ENCODE assay signal across 11 cellular contexts in genomic region chr20:11686195-11686594, GRCh38.
"Had no signal": no experiment of that assay in that cellular context is flagged by ENCODE, and none has a peak within 500 bp of the region (broad histone marks: within the 10 kb centered on the region; RNA-seq: fewer than 3 reads in every experiment).

No MANE protein-coding gene starts in this region.

- H3K36me3 Mint-ChIP-seq: activated CD4-positive, alpha-beta memory T cell treated with anti-CD3 and anti-CD28 coated beads for 36 hours had no signal

- H3K27ac ChIP-seq: gastrocnemius medialis, prostate gland, upper lobe of right lung had no signal

- ATAC-seq: activated naive CD4-positive, alpha-beta T cell treated with anti-CD3 and anti-CD28 coated beads, Interleukin-2, amount 50 U/mL, for 72 hours; activated T-cell treated with anti-CD3 and anti-CD28 coated beads, Interleukin-2, amount 50 U/mL, for 4 hours; gastrocnemius medialis had no signal

- DNase-seq: activated CD4-positive, alpha-beta memory T cell treated with anti-CD3 and anti-CD28 coated beads for 36 hours; activated CD4-positive, CD25-positive, alpha-beta regulatory T cell treated with anti-CD3 and anti-CD28 coated beads, Interleukin-2, amount 50 U/mL, for 72 hours; activated effector memory CD4-positive, alpha-beta T cell treated with anti-CD3 and anti-CD28 coated beads, Interleukin-2, amount 50 U/mL, for 16 hours; activated T-cell treated with anti-CD3 and anti-CD28 coated beads, Interleukin-2, amount 50 U/mL, for 4 hours; amniotic stem cell; gastrocnemius medialis; stimulated activated naive CD4-positive, alpha-beta T cell treated with Interleukin-2 at 50 U/mL for 16 hours had no signal

- H3K27ac Mint-ChIP-seq: activated CD4-positive, alpha-beta memory T cell treated with anti-CD3 and anti-CD28 coated beads for 36 hours; activated naive CD4-positive, alpha-beta T cell treated with anti-CD3 and anti-CD28 coated beads, Interleukin-2, amount 50 U/mL, for 72 hours had no signal

- H3K4me3 Mint-ChIP-seq: activated CD4-positive, alpha-beta memory T cell treated with anti-CD3 and anti-CD28 coated beads for 36 hours; activated T-cell treated with anti-CD3 and anti-CD28 coated beads, Interleukin-2, amount 50 U/mL, for 4 hours had no signal

- H3K9me3 ChIP-seq: gastrocnemius medialis, prostate gland, right lobe of liver, upper lobe of right lung had no signal

- H3K36me3 ChIP-seq: gastrocnemius medialis, prostate gland, right lobe of liver, upper lobe of right lung had no signal

- H3K27me3 ChIP-seq: right lobe of liver had no signal

- H3K4me1 ChIP-seq: gastrocnemius medialis, prostate gland, upper lobe of right lung had no signal
